In genomic region chr16:67645397-67646121, GRCh38 we compare ENCODE assay signal across 9 cellular contexts. TPM values are rescaled to one million over a fixed set of nuclear protein-coding genes. Genes with fewer than 3 reads are reported as not detected.
DNase-seq lines count a peak whose midpoint lies in the region; ATAC-seq and TF ChIP-seq lines count a peak whose summit lies in the region.
"Had no signal": no experiment of that assay in that cellular context is flagged by ENCODE, and none has a peak within 500 bp of the region (broad histone marks: within the 10 kb centered on the region; RNA-seq: fewer than 3 reads in every experiment).

No MANE protein-coding gene starts in this region.

- H3K36me3 ChIP-seq in heart right ventricle (no peaks in the 10 kb centered on the region), MM.1S (replicated peaks; ENCODE audit: insufficient read depth, low read length) (no peaks in the 10 kb centered on the region), esophagus squamous epithelium (no peaks in the 10 kb centered on the region), urinary bladder (ENCODE audit: insufficient read depth) (no peaks in the 10 kb centered on the region)
- H3K36me3 ChIP-seq: SJSA1 had no signal

- WGBS in heart right ventricle, 2 donors: 84 to 87% methylated on average over 15 of the region's 15 CpGs
- WGBS in esophagus squamous epithelium, 2 donors: 86 to 100% methylated on average over 3 of the region's 15 CpGs
- WGBS in urinary bladder: 84% methylated on average over 15 of the region's 15 CpGs

- peaks cover 30% of the 10 kb centered on the region for H3K79me2 ChIP-seq in MM.1S (ENCODE audit: low read length)

- peaks cover 13% of the 10 kb centered on the region for H3K27me3 Mint-ChIP-seq in glutamatergic neuron (ENCODE audit: unreplicated experiment)

- H3K4me3 ChIP-seq in heart right ventricle (peak overlapping the region in 6 of 10 donors; percentile 15 to 56 (median 46)), MM.1S (ENCODE audit: low read length) (peak overlapping the region; percentile 91), esophagus squamous epithelium (peak overlapping the region; percentile 7 to 65 (median 28)), urinary bladder (ENCODE audit: low read depth, low read length) (peak overlapping the region; percentile 22)

- H3K4me2 ChIP-seq in MM.1S (ENCODE audit: low read depth, low read length): peak overlapping the region; percentile 100

- no peak for TF ChIP-seq POLR2A in esophagus squamous epithelium (IDR thresholded peaks at IDR 0.05)

- H3K9me3 ChIP-seq in heart right ventricle (no peaks in the 10 kb centered on the region), MM.1S (replicated peaks; ENCODE audit: insufficient read depth, low read length) (no peaks in the 10 kb centered on the region), esophagus squamous epithelium (no peaks in the 10 kb centered on the region)
- H3K9me3 ChIP-seq: SJSA1 had no signal

- H4K20me1 ChIP-seq in MM.1S (ENCODE audit: insufficient read depth, low read length): no peaks in the 10 kb centered on the region

- no peaks in the 10 kb centered on the region for H3K4me1 Mint-ChIP-seq in glutamatergic neuron (ENCODE audit: low read depth, unreplicated experiment)

- peaks cover 0 to 46% (median 19%) of the 10 kb centered on the region in 9 donors for H3K4me1 ChIP-seq in heart right ventricle
- peaks cover 8% of the 10 kb centered on the region for H3K4me1 ChIP-seq in MM.1S (ENCODE audit: low read length)
- peaks cover 11 to 70% (median 14%) of the 10 kb centered on the region in 3 donors for H3K4me1 ChIP-seq in esophagus squamous epithelium
- H3K4me1 ChIP-seq in urinary bladder (ENCODE audit: insufficient read depth): no peaks in the 10 kb centered on the region

- peak overlapping the region; percentile 96 for H2AFZ ChIP-seq in MM.1S (ENCODE audit: low read length)

- no peaks in the 10 kb centered on the region for H3K9me2 ChIP-seq in MM.1S (replicated peaks; ENCODE audit: insufficient read depth, low read length)

- intact Hi-C loops in heart right ventricle (cut with DNase I): loop anchor here in 5 of 10 donors (1.0 to 10.0 kb wide), 4 partner anchors 101 to 125 kb away; no protein-coding TSS in a partner anchor
- intact Hi-C loops in Right ventricle myocardium superior (cut with DNase I): loop anchor here (10.0 kb wide), 1 partner anchor 101 kb away; no protein-coding TSS in a partner anchor
- intact Hi-C loops in esophagus squamous epithelium (cut with DNase I): no loop called here

- peaks cover 8% of the 10 kb centered on the region for H3K36me3 Mint-ChIP-seq in glutamatergic neuron (ENCODE audit: unreplicated experiment)

- H3F3A ChIP-seq in MM.1S (ENCODE audit: insufficient read depth, low read length): no peaks in the 10 kb centered on the region

- TF ChIP-seq CTCF in heart right ventricle (IDR thresholded peaks at IDR 0.05): no peak
- TF ChIP-seq CTCF in MM.1S (IDR thresholded peaks at IDR 0.05; ENCODE audit: low read length): no peak
- TF ChIP-seq CTCF in esophagus squamous epithelium (IDR thresholded peaks at IDR 0.05): no peak
- TF ChIP-seq CTCF in glutamatergic neuron (IDR thresholded peaks at IDR 0.05; ENCODE audit: partially characterized antibody, unreplicated experiment): no peak

- DNase-seq in heart right ventricle (no peak), Right ventricle myocardium superior (no peak), MM.1S (no peak), esophagus squamous epithelium (lab: John Stamatoyannopoulos, UW) (no peak), glutamatergic neuron (no peak), NCI-H82 (lab: John Stamatoyannopoulos, UW) (no peak), EL (no peak)

- peaks cover 9% of the 10 kb centered on the region for H3K9me3 Mint-ChIP-seq in glutamatergic neuron (ENCODE audit: unreplicated experiment)

- H3K27ac ChIP-seq in heart right ventricle (peak overlapping the region in 1 of 10 donors; percentile 75), MM.1S (ENCODE audit: low read length) (peak overlapping the region; percentile 45; the same call in 1 of the 2 replicates), esophagus squamous epithelium (peak overlapping the region in 2 of 4 donors; percentile 25 to 63), urinary bladder (ENCODE audit: low read depth) (no peak overlapping the region)
- H3K27ac ChIP-seq: SJSA1 had no signal

- no peak overlapping the region for H3K4me3 Mint-ChIP-seq in glutamatergic neuron (ENCODE audit: unreplicated experiment)

- ATAC-seq in heart right ventricle (no peak), Right ventricle myocardium superior (ENCODE audit: poor library complexity) (no peak)

- no peak overlapping the region for H3K27ac Mint-ChIP-seq in glutamatergic neuron (ENCODE audit: unreplicated experiment)

- peak overlapping the region; percentile 95 for H3K9ac ChIP-seq in MM.1S (ENCODE audit: low read length)

- H3K27me3 ChIP-seq in heart right ventricle: peaks cover 24 to 62% (median 59%) of the 10 kb centered on the region in 7 donors
- no peaks in the 10 kb centered on the region for H3K27me3 ChIP-seq in MM.1S (replicated peaks; ENCODE audit: insufficient read depth, low read length)
- H3K27me3 ChIP-seq in esophagus squamous epithelium: peaks cover 14 to 64% (median 20%) of the 10 kb centered on the region in 4 donors

RNA-seq across cellular contexts. Expression of gene CARMIL2, which starts 0.6 kb away (rescaled TPM):
- total RNA-seq in heart right ventricle: 1 to 10 TPM in 3 of 10 donors, under 1 TPM in 6, not detected in 1; 0.27 to 2.7 (median 0.60) TPM
- 1 to 10 TPM in 1 of 2 donors, under 1 TPM in 1; 0.16 to 1.2 TPM for polyA plus RNA-seq in heart right ventricle
- 0.05 TPM for total RNA-seq in Right ventricle myocardium superior
- total RNA-seq in esophagus squamous epithelium: 1 to 10 TPM in 2 of 4 donors, under 1 TPM in 2; 0.64 to 3.1 (median 1.6) TPM
- 0.16 TPM for total RNA-seq in urinary bladder
- 0.99 TPM for polyA plus RNA-seq in urinary bladder
- 37.1 TPM for total RNA-seq in glutamatergic neuron (ENCODE audit: unreplicated experiment)

RNA-seq across cellular contexts. Expression of gene ACD, which starts 14.5 kb away (rescaled TPM):
- total RNA-seq in heart right ventricle (10 to 100 TPM in 1 of 10 donors, 1 to 10 TPM in 9; 6.9 to 11.3 (median 8.6) TPM), Right ventricle myocardium superior (7.1 TPM), esophagus squamous epithelium (10 to 100 TPM in 2 of 4 donors, 1 to 10 TPM in 2; 5.7 to 18.7 (median 8.8) TPM), urinary bladder (9.5 TPM), glutamatergic neuron (ENCODE audit: unreplicated experiment) (33.3 TPM)
- polyA plus RNA-seq in heart right ventricle (10 to 100 TPM in 1 of 2 donors, 1 to 10 TPM in 1; 7.7 to 15.0 TPM), urinary bladder (34.6 TPM)

RNA-seq across cellular contexts. Expression of gene PARD6A, which starts 15.2 kb away (rescaled TPM):
- 1 to 10 TPM; 1.7 to 5.9 (median 2.2) TPM for total RNA-seq in heart right ventricle
- polyA plus RNA-seq in heart right ventricle: 1 to 10 TPM; 2.7 to 5.8 TPM
- 3.2 TPM for total RNA-seq in Right ventricle myocardium superior
- total RNA-seq in esophagus squamous epithelium: 1 to 10 TPM; 1.1 to 2.3 (median 2.1) TPM
- total RNA-seq in urinary bladder: 1.7 TPM
- 6.5 TPM for polyA plus RNA-seq in urinary bladder
- total RNA-seq in glutamatergic neuron (ENCODE audit: unreplicated experiment): 18.7 TPM

RNA-seq across cellular contexts. Expression of gene ENKD1, which starts 21.0 kb away (rescaled TPM):
- total RNA-seq in heart right ventricle: 10 to 100 TPM in 1 of 10 donors, 1 to 10 TPM in 9; 3.6 to 12.7 (median 8.4) TPM
- polyA plus RNA-seq in heart right ventricle: 10 to 100 TPM; 24.5 to 30.9 TPM
- 8.8 TPM for total RNA-seq in Right ventricle myocardium superior
- total RNA-seq in esophagus squamous epithelium: 10 to 100 TPM in 3 of 4 donors, 1 to 10 TPM in 1; 6.1 to 12.9 (median 12.2) TPM
- total RNA-seq in urinary bladder: 10.3 TPM
- polyA plus RNA-seq in urinary bladder: 39.5 TPM
- total RNA-seq in glutamatergic neuron (ENCODE audit: unreplicated experiment): 19.0 TPM

RNA-seq across cellular contexts. Expression of gene C16orf86, which starts 21.1 kb away (rescaled TPM):
- total RNA-seq in heart right ventricle: 1 to 10 TPM; 2.8 to 5.6 (median 4.3) TPM
- 1 to 10 TPM; 2.6 to 3.7 TPM for polyA plus RNA-seq in heart right ventricle
- total RNA-seq in Right ventricle myocardium superior: 4.3 TPM
- 1 to 10 TPM in 3 of 4 donors, not detected in 1; 1.1 to 3.1 (median 2.4) TPM for total RNA-seq in esophagus squamous epithelium
- total RNA-seq in urinary bladder: 1.2 TPM
- 9.9 TPM for polyA plus RNA-seq in urinary bladder
- 3.4 TPM for total RNA-seq in glutamatergic neuron (ENCODE audit: unreplicated experiment)

Comparison
In these comparisons a context has a peak if more than half of its experiments do, and no peak if none do; other contexts are left out.
1. H3K4me3 ChIP-seq: peak in every context shown above with its lines; median percentile 91 in MM.1S; 46 in heart right ventricle; 28 in esophagus squamous epithelium; 22 in urinary bladder.